Comparison of ENCODE assay signal across 27 cellular contexts in the genomic region with DNA sequence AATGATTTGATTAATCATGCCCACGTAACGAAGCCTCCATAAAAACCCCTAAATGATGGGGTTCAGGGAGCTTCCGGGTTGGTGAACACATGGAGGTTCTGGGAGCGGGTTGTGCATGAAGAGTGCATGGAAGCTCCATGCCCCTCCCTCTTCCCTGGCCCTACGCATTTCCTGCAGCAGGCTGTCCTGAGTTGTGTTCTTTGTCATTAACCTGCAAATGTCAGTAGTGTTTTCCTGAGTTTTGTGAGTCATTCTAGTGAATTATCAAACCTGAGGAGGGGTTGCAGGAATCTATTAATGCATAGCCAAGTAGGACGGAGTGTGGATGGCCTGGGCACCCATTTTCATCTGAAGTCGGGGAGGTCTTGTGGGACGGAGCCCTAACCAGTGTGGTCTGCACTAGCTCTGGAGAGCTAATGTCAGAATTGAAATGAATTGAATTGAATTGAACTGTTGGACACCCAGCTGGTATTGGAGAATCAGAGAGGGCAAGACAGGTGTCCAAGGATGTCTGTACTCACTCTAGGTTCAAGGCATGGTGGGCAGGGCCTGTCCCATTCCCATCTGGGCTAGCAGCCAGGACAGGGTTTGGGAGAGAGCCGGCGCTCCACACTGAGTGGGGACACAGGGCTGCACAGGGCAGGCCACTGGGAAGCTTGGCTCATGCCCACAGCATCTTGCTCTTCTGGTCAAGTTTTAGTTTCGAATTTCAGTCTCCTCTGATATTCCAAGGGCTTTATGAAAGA. TPM values are rescaled to one million over a fixed set of nuclear protein-coding genes. Genes with fewer than 3 reads are reported as not detected.
"Had no signal": no experiment of that assay in that cellular context is flagged by ENCODE, and none has a peak within 500 bp of the region (broad histone marks: within the 10 kb centered on the region; RNA-seq: fewer than 3 reads in every experiment).

No MANE protein-coding gene starts in this region.

- ATAC-seq: activated CD4-positive, CD25-positive, alpha-beta regulatory T cell treated with anti-CD3 and anti-CD28 coated beads, Interleukin-2, amount 50 U/mL, for 24 hours; activated T-cell treated with anti-CD3 and anti-CD28 coated beads, Interleukin-2, amount 50 U/mL, for 4 hours; activated T-helper 17 cell treated with anti-CD3 and anti-CD28 coated beads, Interleukin-2, amount 50 U/mL, for 72 hours; naive thymus-derived CD8-positive, alpha-beta T cell; psoas muscle; right cardiac atrium had no signal

- H3K4me3 ChIP-seq: esophagus squamous epithelium, psoas muscle, uterus had no signal

- H3K4me3 Mint-ChIP-seq: activated CD4-positive, alpha-beta memory T cell treated with anti-CD3 and anti-CD28 coated beads, Interleukin-2, amount 10 ng/mL, durations not matched to agents 7 days and 5 days; activated CD4-positive, alpha-beta T cell treated with anti-CD3 and anti-CD28 coated beads, Interleukin-2, amount 10 ng/mL, durations not matched to agents 7 days and 5 days; activated T-cell treated with anti-CD3 and anti-CD28 coated beads, Interleukin-2, amount 50 U/mL, for 4 hours; activated T-helper 17 cell treated with anti-CD3 and anti-CD28 coated beads, Interleukin-2, amount 50 U/mL, for 72 hours; naive thymus-derived CD8-positive, alpha-beta T cell; neural crest cell; stimulated activated naive CD8-positive, alpha-beta T cell treated with anti-CD3 and anti-CD28 coated beads, Interleukin-15, Interleukin-2, amounts not matched to agents 100 ng/mL and 50 ng/mL, for 24 hours; type B pancreatic cell had no signal

- H3K4me1 Mint-ChIP-seq: activated CD4-positive, alpha-beta memory T cell treated with anti-CD3 and anti-CD28 coated beads, Interleukin-2, amount 10 ng/mL, durations not matched to agents 7 days and 5 days; activated CD4-positive, alpha-beta T cell treated with anti-CD3 and anti-CD28 coated beads, Interleukin-2, amount 10 ng/mL, durations not matched to agents 7 days and 5 days; activated T-helper 17 cell treated with anti-CD3 and anti-CD28 coated beads, Interleukin-2, amount 50 U/mL, for 72 hours; neural crest cell had no signal

- H3K9ac ChIP-seq: parathyroid adenoma had no signal

- H3K4me1 ChIP-seq: esophagus squamous epithelium, parathyroid adenoma, psoas muscle, uterus had no signal

- H3K27ac Mint-ChIP-seq: activated CD4-positive, alpha-beta memory T cell treated with anti-CD3 and anti-CD28 coated beads, Interleukin-2, amount 10 ng/mL, durations not matched to agents 7 days and 5 days; activated CD4-positive, alpha-beta T cell treated with anti-CD3 and anti-CD28 coated beads, Interleukin-2, amount 10 ng/mL, durations not matched to agents 7 days and 5 days; activated T-helper 17 cell treated with anti-CD3 and anti-CD28 coated beads, Interleukin-2, amount 50 U/mL, for 72 hours; naive thymus-derived CD8-positive, alpha-beta T cell; stimulated activated naive CD8-positive, alpha-beta T cell treated with anti-CD3 and anti-CD28 coated beads, Interleukin-15, Interleukin-2, amounts not matched to agents 100 ng/mL and 50 ng/mL, for 24 hours; type B pancreatic cell had no signal

- H3K27me3 ChIP-seq: brain microvascular endothelial cell, esophagus squamous epithelium, uterus had no signal

- H3K36me3 ChIP-seq: brain microvascular endothelial cell, esophagus squamous epithelium, uterus had no signal

- H3K36me3 Mint-ChIP-seq: naive thymus-derived CD8-positive, alpha-beta T cell; type B pancreatic cell had no signal

- H3K9me3 ChIP-seq: esophagus squamous epithelium, psoas muscle, uterus had no signal

- H3K9me3 Mint-ChIP-seq: activated CD4-positive, alpha-beta memory T cell treated with anti-CD3 and anti-CD28 coated beads, Interleukin-2, amount 10 ng/mL, durations not matched to agents 7 days and 5 days; activated CD4-positive, alpha-beta T cell treated with anti-CD3 and anti-CD28 coated beads, Interleukin-2, amount 10 ng/mL, durations not matched to agents 7 days and 5 days; activated T-cell treated with anti-CD3 and anti-CD28 coated beads, Interleukin-2, amount 50 U/mL, for 4 hours; activated T-helper 17 cell treated with anti-CD3 and anti-CD28 coated beads, Interleukin-2, amount 50 U/mL, for 72 hours; naive thymus-derived CD8-positive, alpha-beta T cell; stimulated activated naive CD8-positive, alpha-beta T cell treated with anti-CD3 and anti-CD28 coated beads, Interleukin-15, Interleukin-2, amounts not matched to agents 100 ng/mL and 50 ng/mL, for 24 hours; type B pancreatic cell had no signal

- H3K79me2 ChIP-seq: parathyroid adenoma had no signal

- DNase-seq: activated CD4-positive, alpha-beta memory T cell treated with anti-CD3 and anti-CD28 coated beads, Interleukin-2, amount 10 ng/mL, durations not matched to agents 7 days and 5 days; activated CD4-positive, alpha-beta T cell treated with anti-CD3 and anti-CD28 coated beads, Interleukin-2, amount 10 ng/mL, durations not matched to agents 7 days and 5 days; activated gamma-delta T cell treated with Interleukin-2 at 50 U/mL for 16 hours; activated naive CD4-positive, alpha-beta T cell treated with anti-CD3 and anti-CD28 coated beads, Interleukin-2, amount 50 U/mL, for 16 hours; activated T-cell treated with anti-CD3 and anti-CD28 coated beads, Interleukin-2, amount 50 U/mL, for 4 hours; amniotic stem cell; brain microvascular endothelial cell; central memory CD4-positive, alpha-beta T cell; effector CD4-positive, alpha-beta T cell; esophagus squamous epithelium; foreskin melanocyte; mesenchymal stem cell; naive thymus-derived CD8-positive, alpha-beta T cell; nucleus accumbens; psoas muscle; right cardiac atrium; stimulated activated CD4-positive, alpha-beta T cell treated with anti-CD3 and anti-CD28 coated beads, Interleukin-2, amount 100 ng/mL, for 48 hours; substantia nigra; uterus had no signal

- H2AFZ ChIP-seq: parathyroid adenoma had no signal

- H3K27ac ChIP-seq: brain microvascular endothelial cell, esophagus squamous epithelium, parathyroid adenoma, psoas muscle, uterus, VCaP had no signal

RNA-seq across cellular contexts. Expression of a gene that starts 22.3 kb away (rescaled TPM):
- total RNA-seq: activated CD4-positive, alpha-beta T cell treated with anti-CD3 and anti-CD28 coated beads, Interleukin-2, amount 10 ng/mL, durations not matched to agents 7 days and 5 days; T-helper 1 cell treated with Interleukin-12 subunit alpha and Interleukin-12 subunit beta and Interleukin-4 antibody, amounts not matched to agents 30 ng/mL and 1 ng/mL, for 36 hours had no signal

RNA-seq across cellular contexts. Expression of a gene that starts 57.5 kb away (rescaled TPM):
- total RNA-seq: neural crest cell had no signal
